ENCODE assay signal across 1 cellular context in the genomic region with DNA sequence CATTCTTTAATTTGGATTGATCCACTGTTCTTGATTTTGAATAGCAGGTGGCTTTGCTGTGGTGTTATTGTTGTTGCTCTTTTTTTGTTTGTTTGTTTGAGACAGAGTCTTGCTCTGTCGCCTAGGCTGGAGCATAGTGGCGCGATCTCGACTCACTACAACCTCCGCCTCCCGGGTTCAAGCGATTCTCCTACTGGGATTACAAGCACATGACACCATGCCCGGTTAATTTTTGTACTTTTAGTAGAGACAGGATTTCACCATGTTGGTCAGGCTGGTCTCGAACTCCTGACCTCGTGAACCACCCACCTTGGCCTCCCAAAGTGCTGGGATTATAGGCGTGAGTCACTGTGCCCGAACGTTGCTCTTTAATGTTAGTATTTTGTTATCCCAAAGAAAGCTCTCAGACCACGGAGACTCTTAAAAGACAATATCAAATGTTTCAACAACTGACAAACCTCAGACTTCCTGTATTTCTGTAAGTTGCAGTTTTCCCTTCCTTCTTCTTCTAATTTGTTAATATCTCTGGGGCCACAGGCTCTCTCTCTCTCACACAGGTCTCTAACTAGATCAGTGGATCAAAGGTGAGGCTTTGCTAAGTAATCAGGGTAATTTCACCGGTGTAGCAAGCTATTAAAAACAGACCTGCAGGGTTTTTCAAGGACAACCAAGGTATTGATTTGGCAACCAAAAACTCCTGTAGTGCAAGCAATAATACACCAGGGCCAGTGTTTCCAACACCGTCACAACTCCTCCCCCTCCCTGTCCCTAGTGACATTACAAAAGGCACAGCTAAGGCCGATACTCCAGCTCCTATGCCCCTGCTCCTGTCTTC.
TF ChIP-seq lines count a peak whose summit lies in the region.

No MANE protein-coding gene starts in this region.

TF ChIP-seq in HepG2, 621 proteins besides CTCF, POLR2A, EP300 and RAD21 (continued from another document):
- TF ChIP-seq, protein P1, sequence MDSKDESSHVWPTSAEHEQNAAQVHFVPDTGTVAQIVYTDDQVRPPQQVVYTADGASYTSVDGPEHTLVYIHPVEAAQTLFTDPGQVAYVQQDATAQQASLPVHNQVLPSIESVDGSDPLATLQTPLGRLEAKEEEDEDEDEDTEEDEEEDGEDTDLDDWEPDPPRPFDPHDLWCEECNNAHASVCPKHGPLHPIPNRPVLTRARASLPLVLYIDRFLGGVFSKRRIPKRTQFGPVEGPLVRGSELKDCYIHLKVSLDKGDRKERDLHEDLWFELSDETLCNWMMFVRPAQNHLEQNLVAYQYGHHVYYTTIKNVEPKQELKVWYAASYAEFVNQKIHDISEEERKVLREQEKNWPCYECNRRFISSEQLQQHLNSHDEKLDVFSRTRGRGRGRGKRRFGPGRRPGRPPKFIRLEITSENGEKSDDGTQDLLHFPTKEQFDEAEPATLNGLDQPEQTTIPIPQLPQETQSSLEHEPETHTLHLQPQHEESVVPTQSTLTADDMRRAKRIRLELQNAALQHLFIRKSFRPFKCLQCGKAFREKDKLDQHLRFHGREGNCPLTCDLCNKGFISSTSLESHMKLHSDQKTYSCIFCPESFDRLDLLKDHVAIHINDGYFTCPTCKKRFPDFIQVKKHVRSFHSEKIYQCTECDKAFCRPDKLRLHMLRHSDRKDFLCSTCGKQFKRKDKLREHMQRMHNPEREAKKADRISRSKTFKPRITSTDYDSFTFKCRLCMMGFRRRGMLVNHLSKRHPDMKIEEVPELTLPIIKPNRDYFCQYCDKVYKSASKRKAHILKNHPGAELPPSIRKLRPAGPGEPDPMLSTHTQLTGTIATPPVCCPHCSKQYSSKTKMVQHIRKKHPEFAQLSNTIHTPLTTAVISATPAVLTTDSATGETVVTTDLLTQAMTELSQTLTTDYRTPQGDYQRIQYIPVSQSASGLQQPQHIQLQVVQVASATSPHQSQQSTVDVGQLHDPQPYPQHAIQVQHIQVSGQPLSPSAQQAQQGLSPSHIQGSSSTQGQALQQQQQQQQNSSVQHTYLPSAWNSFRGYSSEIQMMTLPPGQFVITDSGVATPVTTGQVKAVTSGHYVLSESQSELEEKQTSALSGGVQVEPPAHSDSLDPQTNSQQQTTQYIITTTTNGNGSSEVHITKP (CRISPR knock-in tag; IDR thresholded peaks at IDR 0.05; ENCODE audit: low read depth): 0 out of 2 replicates have a peak, but pooled peaks have one; percentile 24
- TF ChIP-seq ZKSCAN8 (CRISPR knock-in tag; IDR thresholded peaks at IDR 0.05; ENCODE audit: borderline replicate concordance) (peak; percentile 65; the same call in 1 of the 2 replicates), ZBTB40 (IDR thresholded peaks at IDR 0.05) (no peak), ZBTB40 (CRISPR knock-in tag; IDR thresholded peaks at IDR 0.05) (peak; percentile 72; the same call in 1 of the 2 replicates), CEBPG (CRISPR knock-in tag; IDR thresholded peaks at IDR 0.05) (peak; percentile 89), THAP9 (CRISPR knock-in tag; IDR thresholded peaks at IDR 0.05; ENCODE audit: borderline replicate concordance) (no peak)
- TF ChIP-seq, protein P2, sequence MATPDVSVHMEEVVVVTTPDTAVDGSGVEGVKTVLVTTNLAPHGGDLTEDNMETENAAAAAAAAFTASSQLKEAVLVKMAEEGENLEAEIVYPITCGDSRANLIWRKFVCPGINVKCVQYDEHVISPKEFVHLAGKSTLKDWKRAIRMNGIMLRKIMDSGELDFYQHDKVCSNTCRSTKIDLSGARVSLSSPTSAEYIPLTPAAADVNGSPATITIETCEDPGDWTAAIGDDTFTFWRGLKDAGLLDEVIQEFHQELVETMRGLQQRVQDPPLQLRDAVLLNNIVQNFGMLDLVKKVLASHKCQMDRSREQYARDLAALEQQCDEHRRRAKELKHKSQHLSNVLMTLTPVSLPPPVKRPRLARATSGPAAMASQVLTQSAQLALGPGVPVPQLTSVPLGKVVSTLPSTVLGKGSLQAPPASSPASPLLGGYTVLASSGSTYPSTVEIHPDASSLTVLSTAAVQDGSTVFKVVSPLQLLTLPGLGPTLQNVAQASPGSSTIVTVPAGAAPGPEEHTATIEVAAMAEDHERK (CRISPR knock-in tag; IDR thresholded peaks at IDR 0.05; ENCODE audit: low read depth): no peak
